ENCODE assay signal across 10 cellular contexts in the genomic region with DNA sequence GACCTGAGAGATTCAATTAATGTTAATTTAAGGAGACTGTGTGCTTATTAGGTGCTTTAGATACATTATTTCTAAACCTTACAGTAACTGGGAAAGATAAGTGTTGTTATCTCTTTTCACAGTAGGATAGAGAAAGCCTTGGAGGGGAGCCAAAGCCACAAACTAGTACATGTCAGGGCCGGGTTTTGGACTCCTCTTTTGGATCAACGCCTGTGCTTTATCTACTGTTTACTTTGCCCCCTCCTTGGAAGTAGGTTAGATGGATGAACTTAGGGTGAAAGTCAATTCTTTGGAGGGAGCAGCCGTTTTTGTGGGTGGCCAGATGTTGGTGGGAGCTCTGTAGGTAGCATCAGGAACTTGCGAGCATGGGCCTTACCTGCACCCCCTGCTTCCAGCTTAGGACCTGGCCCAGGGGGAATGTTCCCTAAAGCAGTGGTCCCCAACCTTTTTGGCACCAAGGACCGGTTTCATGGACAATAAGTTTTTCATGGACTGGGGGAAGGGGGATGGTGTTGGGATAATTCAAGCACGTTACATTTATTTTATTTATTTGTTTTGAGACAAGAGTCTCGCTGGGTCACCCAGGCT. TPM values are rescaled to one million over a fixed set of nuclear protein-coding genes. Genes with fewer than 3 reads are reported as not detected.
DNase-seq lines count a peak whose midpoint lies in the region; ATAC-seq and TF ChIP-seq lines count a peak whose summit lies in the region.
"Had no signal": no experiment of that assay in that cellular context is flagged by ENCODE, and none has a peak within 500 bp of the region (broad histone marks: within the 10 kb centered on the region; RNA-seq: fewer than 3 reads in every experiment).

No MANE protein-coding gene starts in this region.

- H3K4ac ChIP-seq in trophoblast cell (ENCODE audit: low read depth, low read length): no peak overlapping the region

- TF ChIP-seq CTCF in brain microvascular endothelial cell (IDR thresholded peaks at IDR 0.05; ENCODE audit: low read depth, low read length, missing control alignments): no peak
- TF ChIP-seq CTCF in gastroesophageal sphincter (IDR thresholded peaks at IDR 0.05): no peak
- TF ChIP-seq CTCF in stomach (IDR thresholded peaks at IDR 0.05): no peak

- peaks cover 13% of the 10 kb centered on the region for H3K79me1 ChIP-seq in trophoblast cell (ENCODE audit: low read length)

- peaks cover 9% of the 10 kb centered on the region for H3K27me3 ChIP-seq in brain microvascular endothelial cell (replicated peaks)
- peaks cover 3% of the 10 kb centered on the region for H3K27me3 ChIP-seq in trophoblast cell (ENCODE audit: insufficient read depth, low read length)
- H3K27me3 ChIP-seq in gastroesophageal sphincter: no peaks in the 10 kb centered on the region
- no peaks in the 10 kb centered on the region for H3K27me3 ChIP-seq in stomach
- H3K27me3 ChIP-seq: left lung had no signal

- H2AK5ac ChIP-seq in trophoblast cell (ENCODE audit: low read length): no peak overlapping the region

- no peak overlapping the region for H3K18ac ChIP-seq in trophoblast cell (ENCODE audit: low read length)

- H3K36me3 ChIP-seq in brain microvascular endothelial cell (replicated peaks): no peaks in the 10 kb centered on the region
- no peaks in the 10 kb centered on the region for H3K36me3 ChIP-seq in trophoblast cell (ENCODE audit: control insufficient read depth in 1 of 2, insufficient read depth in 2 of 2, low read length in 2 of 2)
- no peaks in the 10 kb centered on the region for H3K36me3 ChIP-seq in gastroesophageal sphincter
- no peaks in the 10 kb centered on the region for H3K36me3 ChIP-seq in stomach
- H3K36me3 ChIP-seq: left lung had no signal

- WGBS in trophoblast cell (ENCODE audit: extremely low coverage, insufficient coverage, insufficient read length): no CpG with 5 or more reads among the region's 7 CpGs
- 56 to 78% methylated on average over 6 to 7 of the region's 7 CpGs for WGBS in gastroesophageal sphincter (ENCODE audit: low coverage in 1 of 2), 2 donors
- 56 to 68% (median 62%) methylated on average over 7 of the region's 7 CpGs for WGBS in stomach, 5 donors

- DNase-seq in activated CD4-positive, alpha-beta T cell treated with anti-CD3 and anti-CD28 coated beads, Interleukin-2, amount 10 ng/mL, durations not matched to agents 24 days and 14 days: no peak
- no peak for DNase-seq in activated CD4-positive, alpha-beta T cell treated with anti-CD3 and anti-CD28 coated beads for 1 hour
- peak; percentile 50 for DNase-seq in NCI-H2196 (lab: John Stamatoyannopoulos, UW; ENCODE audit: unreplicated experiment)
- DNase-seq in brain microvascular endothelial cell: peak; percentile 70
- no peak for DNase-seq in trophoblast cell
- no peak for DNase-seq in DMS114 treated with DMSO at 0.1 percent for 48 hours (lab: John Stamatoyannopoulos, UW; ENCODE audit: unreplicated experiment)
- DNase-seq in stomach: no peak
- DNase-seq: left lung; stimulated activated naive B cell treated with anti-CD40 and anti-IgM and Interleukin-4, amounts not matched to agents 10 μg/mL and 1 μg/mL and 100 μg/mL, for 72 hours had no signal

- H3K9me3 Mint-ChIP-seq in activated CD4-positive, alpha-beta T cell treated with anti-CD3 and anti-CD28 coated beads, Interleukin-2, amount 10 ng/mL, durations not matched to agents 24 days and 14 days: no peaks in the 10 kb centered on the region

- H3K9ac ChIP-seq in trophoblast cell (ENCODE audit: low read length): no peak overlapping the region

- H3K4me1 ChIP-seq in trophoblast cell (ENCODE audit: control insufficient read depth in 1 of 2, insufficient read depth in 2 of 2, low read length in 2 of 2) (peaks cover 0 to 5% of the 10 kb centered on the region in 2 experiments), gastroesophageal sphincter (peaks cover 0 to 21% (median 7%) of the 10 kb centered on the region in 3 donors), stomach (peaks cover 13 to 22% (median 18%) of the 10 kb centered on the region in 4 donors)

- no peak overlapping the region for H3K4me2 ChIP-seq in trophoblast cell (ENCODE audit: low read length)

- H3K23ac ChIP-seq in trophoblast cell (ENCODE audit: low read length): no peak overlapping the region

- no peak overlapping the region for H2AFZ ChIP-seq in trophoblast cell (ENCODE audit: insufficient read depth, low read length, poor library complexity)

- H2BK5ac ChIP-seq in trophoblast cell (ENCODE audit: low read depth, low read length, poor library complexity): no peak overlapping the region

- peaks cover 8% of the 10 kb centered on the region for H3K27me3 Mint-ChIP-seq in activated CD4-positive, alpha-beta T cell treated with anti-CD3 and anti-CD28 coated beads, Interleukin-2, amount 10 ng/mL, durations not matched to agents 24 days and 14 days

- peak overlapping the region; percentile 96 for H3K4me3 Mint-ChIP-seq in activated CD4-positive, alpha-beta T cell treated with anti-CD3 and anti-CD28 coated beads, Interleukin-2, amount 10 ng/mL, durations not matched to agents 24 days and 14 days

- H3K27ac ChIP-seq in brain microvascular endothelial cell (no peak overlapping the region), trophoblast cell (ENCODE audit: low read depth, low read length) (no peak overlapping the region), gastroesophageal sphincter (no peak overlapping the region), stomach (no peak overlapping the region)

- H4K8ac ChIP-seq in trophoblast cell (ENCODE audit: low read depth, low read length): peak overlapping the region; percentile 42

- H2BK120ac ChIP-seq in trophoblast cell (ENCODE audit: insufficient read depth, low read length, poor library complexity): no peak overlapping the region

- no peak overlapping the region for H3K14ac ChIP-seq in trophoblast cell (ENCODE audit: low read length)

- peaks cover 34% of the 10 kb centered on the region for H3K4me1 Mint-ChIP-seq in activated CD4-positive, alpha-beta T cell treated with anti-CD3 and anti-CD28 coated beads, Interleukin-2, amount 10 ng/mL, durations not matched to agents 24 days and 14 days

- intact Hi-C loops in activated CD4-positive, alpha-beta T cell treated with anti-CD3 and anti-CD28 coated beads, Interleukin-2, amount 10 ng/mL, durations not matched to agents 24 days and 14 days (cut with micrococcal nuclease): loop anchor here (5.0 to 10.0 kb wide), 3 partner anchors 506 to 992 kb away; a partner anchor contains a TSS
- intact Hi-C loops in stomach (cut with DNase I; ENCODE audit: low total_unique reads): no loop called here

- H3K36me3 Mint-ChIP-seq in activated CD4-positive, alpha-beta T cell treated with anti-CD3 and anti-CD28 coated beads, Interleukin-2, amount 10 ng/mL, durations not matched to agents 24 days and 14 days (ENCODE audit: low read depth): no peaks in the 10 kb centered on the region

- no peak for TF ChIP-seq EP300 in gastroesophageal sphincter (IDR thresholded peaks at IDR 0.05)
- TF ChIP-seq EP300 in stomach (IDR thresholded peaks at IDR 0.05): no peak

- ATAC-seq in gastroesophageal sphincter: no peak
- ATAC-seq: stimulated activated naive B cell treated with anti-CD40 and anti-IgM and Interleukin-4, amounts not matched to agents 10 μg/mL and 1 μg/mL and 100 μg/mL, for 72 hours had no signal

- H3K4me3 ChIP-seq in brain microvascular endothelial cell (ENCODE audit: low read depth, low read length): no peak overlapping the region
- H3K4me3 ChIP-seq in trophoblast cell (ENCODE audit: low read depth, low read length): no peak overlapping the region
- H3K4me3 ChIP-seq in gastroesophageal sphincter: no peak overlapping the region
- H3K4me3 ChIP-seq in stomach: no peak overlapping the region

- TF ChIP-seq POLR2A in gastroesophageal sphincter (IDR thresholded peaks at IDR 0.05) (no peak), stomach (IDR thresholded peaks at IDR 0.05) (no peak)

- H3K9me3 ChIP-seq in trophoblast cell (ENCODE audit: insufficient read depth, low read depth, low read length): no peaks in the 10 kb centered on the region
- H3K9me3 ChIP-seq in gastroesophageal sphincter: no peaks in the 10 kb centered on the region
- no peaks in the 10 kb centered on the region for H3K9me3 ChIP-seq in stomach
- H3K9me3 ChIP-seq: left lung had no signal

- H4K12ac ChIP-seq in trophoblast cell (ENCODE audit: low read depth, low read length): no peak overlapping the region

- no peak overlapping the region for H4K91ac ChIP-seq in trophoblast cell (ENCODE audit: low read depth, low read length)

- H2BK12ac ChIP-seq in trophoblast cell (ENCODE audit: low read length): no peak overlapping the region

- H3K79me2 ChIP-seq in trophoblast cell (ENCODE audit: control insufficient read depth, insufficient read depth, low read length, poor library complexity): peaks cover 7% of the 10 kb centered on the region

- in situ Hi-C loops in brain microvascular endothelial cell (cut with HindIII; ENCODE audit: low pct_ligation_motif_present, low sequenced_read_pairs): no loop called here

- no peak overlapping the region for H3K27ac Mint-ChIP-seq in activated CD4-positive, alpha-beta T cell treated with anti-CD3 and anti-CD28 coated beads, Interleukin-2, amount 10 ng/mL, durations not matched to agents 24 days and 14 days

RNA-seq across cellular contexts. Expression of a gene that starts 1.7 kb away (rescaled TPM):
- 0.47 and 0.69 TPM in 2 replicates for total RNA-seq in activated CD4-positive, alpha-beta T cell treated with anti-CD3 and anti-CD28 coated beads, Interleukin-2, amount 10 ng/mL, durations not matched to agents 24 days and 14 days
- polyA plus RNA-seq in trophoblast cell (2013): 5.1 and 5.2 TPM in 2 replicates
- total RNA-seq in gastroesophageal sphincter: 1 to 10 TPM; 1.2 to 2.4 (median 1.9) TPM
- 1 to 10 TPM in 3 of 5 donors, under 1 TPM in 2; under 0.01 to 5.8 (median 2.9) TPM for total RNA-seq in stomach
- polyA plus RNA-seq in stomach: 1 to 10 TPM in 2 of 3 donors, under 1 TPM in 1; 0.93 to 2.2 (median 1.1) TPM

Comparison
In these comparisons a context has a peak if more than half of its experiments do, and no peak if none do; other contexts are left out.
1. DNase-seq: peak in NCI-H2196 (single experiment) and brain microvascular endothelial cell (single experiment); none in activated CD4-positive, alpha-beta T cell treated with anti-CD3 and anti-CD28 coated beads, Interleukin-2, amount 10 ng/mL, durations not matched to agents 24 days and 14 days (single experiment), activated CD4-positive, alpha-beta T cell treated with anti-CD3 and anti-CD28 coated beads for 1 hour (single experiment), trophoblast cell (0 of 2), DMS114 treated with DMSO at 0.1 percent for 48 hours (single experiment) and stomach (single experiment).